ENCODE assay signal across 8 cellular contexts in the genomic region with DNA sequence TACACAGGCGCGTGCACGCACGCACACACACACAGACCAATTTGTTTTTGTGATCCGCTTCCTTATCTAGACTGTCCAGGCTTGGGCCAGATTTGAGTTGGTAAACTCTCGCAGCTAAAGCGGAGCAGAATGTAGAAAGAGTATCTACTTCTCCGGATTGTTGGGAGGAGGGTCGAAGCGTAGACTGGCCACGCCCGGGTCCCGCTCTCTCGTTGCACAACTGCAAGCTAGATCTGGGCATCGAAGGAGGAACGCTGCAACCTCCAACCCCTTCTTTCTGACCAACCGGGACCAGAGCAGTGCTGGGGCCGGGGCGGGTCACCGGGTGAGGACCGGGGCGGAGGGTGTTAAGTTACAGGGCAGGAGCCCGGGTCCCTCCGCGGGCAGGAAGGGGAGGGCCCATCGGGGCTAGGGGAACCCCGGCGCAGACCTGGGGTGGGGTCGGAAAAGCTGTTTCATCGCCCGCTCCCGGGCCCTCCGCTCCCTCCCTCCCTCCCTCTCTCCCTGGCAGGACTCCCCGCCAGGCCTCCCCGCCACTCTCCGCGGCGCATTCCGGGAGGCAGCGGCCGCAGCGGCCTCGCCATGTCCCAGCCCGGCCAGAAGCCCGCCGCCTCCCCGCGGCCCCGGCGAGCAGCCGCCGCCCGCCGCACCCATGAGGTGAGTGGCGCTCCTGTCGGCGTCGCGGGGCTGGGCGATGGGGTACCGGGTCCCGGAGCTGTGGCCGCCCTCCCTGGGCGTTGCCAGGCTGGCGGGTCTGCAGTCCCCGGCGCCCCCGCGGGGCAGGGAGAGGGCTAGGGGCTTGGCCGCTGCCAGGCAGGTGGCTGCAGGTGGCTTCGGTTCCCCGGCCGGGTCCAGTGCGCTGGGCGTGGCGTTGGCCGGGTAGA. TPM values are rescaled to one million over a fixed set of nuclear protein-coding genes. Genes with fewer than 3 reads are reported as not detected.
DNase-seq lines count a peak whose midpoint lies in the region; ATAC-seq and TF ChIP-seq lines count a peak whose summit lies in the region.

TSS of gene CAST (plus strand) at position 536 of the 884 bp plus-strand sequence. CDS start at position 583, 47 bp downstream.

- ATAC-seq in HG02870 (IDR thresholded peaks at IDR 0.05; ENCODE audit: unreplicated experiment): peak; percentile 41
- peak; percentile 79 to 88 (median 84) for ATAC-seq in right lobe of liver

- TF ChIP-seq CTCF in right lobe of liver (IDR thresholded peaks at IDR 0.05): no peak

- DNase-seq in NCI-H82 (lab: John Stamatoyannopoulos, UW) (peak; percentile 46), NCI-H82 treated with DMSO at 0.1 percent for 48 hours (lab: John Stamatoyannopoulos, UW; ENCODE audit: unreplicated experiment) (no peak), NCI-H2227 treated with DMSO at 0.1 percent for 48 hours (lab: John Stamatoyannopoulos, UW) (peak; percentile 39), right lobe of liver (peak; percentile 95 to 97 (median 95))
- DNase-seq in activated CD4-positive, alpha-beta T cell treated with anti-CD3 and anti-CD28 coated beads, Interleukin-2, amount 50 U/mL, for 1 hour: peak; percentile 79
- peak; percentile 67 to 78 for DNase-seq in stimulated activated CD4-positive, alpha-beta T cell treated with anti-CD3 and anti-CD28 coated beads, Interleukin-4, amount 100 ng/mL, for 48 hours (ENCODE audit: low read depth in 2 of 2)

- H3K36me3 ChIP-seq in right lobe of liver: no peaks in the 10 kb centered on the region

- peak within 1 kb of the TSS; percentile 88 for H3K4me3 Mint-ChIP-seq in dendritic cell treated with granulocyte-macrophage colony-stimulating factor and Interleukin-4, amounts not matched to agents 40 ng/mL and 50 ng/mL, for 4 days

- H3K27ac ChIP-seq in right lobe of liver: peak within 1 kb of the TSS; percentile 90 to 96 (median 93)

- H3K4me3 ChIP-seq in right lobe of liver: peak within 1 kb of the TSS; percentile 79 to 93 (median 88)

- peaks cover 44% of the 10 kb centered on the region for H3K4me1 Mint-ChIP-seq in dendritic cell treated with granulocyte-macrophage colony-stimulating factor and Interleukin-4, amounts not matched to agents 40 ng/mL and 50 ng/mL, for 4 days (ENCODE audit: low read depth)

- H3K4me1 ChIP-seq in right lobe of liver: peaks cover 0 to 16% (median 0%) of the 10 kb centered on the region in 4 donors

- no peaks in the 10 kb centered on the region for H3K9me3 ChIP-seq in right lobe of liver

- peak; percentile 46 for TF ChIP-seq POLR2A in right lobe of liver (IDR thresholded peaks at IDR 0.05)

- no peaks in the 10 kb centered on the region for H3K9me3 Mint-ChIP-seq in dendritic cell treated with granulocyte-macrophage colony-stimulating factor and Interleukin-4, amounts not matched to agents 40 ng/mL and 50 ng/mL, for 4 days

- intact Hi-C loops in dendritic cell treated with granulocyte-macrophage colony-stimulating factor and Interleukin-4, amounts not matched to agents 40 ng/mL and 50 ng/mL, for 4 days (cut with micrococcal nuclease): loop anchor here (1.0 to 2.0 kb wide), 2 partner anchors 29 to 41 kb away; no protein-coding TSS in a partner anchor
- intact Hi-C loops in right lobe of liver (cut with DNase I): no loop called here

- no peaks in the 10 kb centered on the region for H3K27me3 Mint-ChIP-seq in dendritic cell treated with granulocyte-macrophage colony-stimulating factor and Interleukin-4, amounts not matched to agents 40 ng/mL and 50 ng/mL, for 4 days

- peak within 1 kb of the TSS; percentile 97 for H3K27ac Mint-ChIP-seq in dendritic cell treated with granulocyte-macrophage colony-stimulating factor and Interleukin-4, amounts not matched to agents 40 ng/mL and 50 ng/mL, for 4 days

- peaks cover 25% of the 10 kb centered on the region for H3K36me3 Mint-ChIP-seq in dendritic cell treated with granulocyte-macrophage colony-stimulating factor and Interleukin-4, amounts not matched to agents 40 ng/mL and 50 ng/mL, for 4 days (ENCODE audit: low read depth)

- under 1% methylated on average over 19 of the region's 77 CpGs for WGBS in right lobe of liver (ENCODE audit: insufficient coverage, low coverage, low lambda C conversion rate, missing lambda C conversion rate)

- no peaks in the 10 kb centered on the region for H3K27me3 ChIP-seq in right lobe of liver

RNA-seq across cellular contexts. Expression of gene CAST, which starts in this region (rescaled TPM):
- total RNA-seq in right lobe of liver: 100 to 1,000 TPM in 4 of 6 experiments, 10 to 100 TPM in 2; 86.8 to 187 (median 123) TPM
